ENCODE assay signal across 12 cellular contexts in genomic region chr3:137768361-137769320, GRCh38. TPM values are rescaled to one million over a fixed set of nuclear protein-coding genes. Genes with fewer than 3 reads are reported as not detected.
A peak's percentile ranks its signal among the peaks of the same experiment; 100 is the strongest.
DNase-seq lines count a peak whose midpoint lies in the region; ATAC-seq and TF ChIP-seq lines count a peak whose summit lies in the region.
"Had no signal": no experiment of that assay in that cellular context is flagged by ENCODE, and none has a peak within 500 bp of the region (broad histone marks: within the 10 kb centered on the region; RNA-seq: fewer than 3 reads in every experiment).

No MANE protein-coding gene starts in this region.

- TF ChIP-seq CTCF in left ventricle myocardium inferior (IDR thresholded peaks at IDR 0.05; ENCODE audit: borderline replicate concordance) (no peak), epithelial cell of esophagus (IDR thresholded peaks at IDR 0.05; ENCODE audit: insufficient read depth, low read depth, low read length, missing control alignments) (no peak), nephron (IDR thresholded peaks at IDR 0.05; ENCODE audit: unreplicated experiment in 3 of 3) (no peak)

- H3K27ac Mint-ChIP-seq in nephron: no peak overlapping the region
- H3K27ac Mint-ChIP-seq in effector memory CD8-positive, alpha-beta T cell: no peak overlapping the region

- H3K9me3 ChIP-seq in left ventricle myocardium inferior (replicated peaks) (no peaks in the 10 kb centered on the region), aorta (ENCODE audit: control insufficient read depth, low read length) (no peaks in the 10 kb centered on the region)

- H3K27ac ChIP-seq in left ventricle myocardium inferior (replicated peaks) (no peak overlapping the region), aorta (ENCODE audit: low read depth in 1 of 2, low read length in 2 of 2) (no peak overlapping the region)

- no peaks in the 10 kb centered on the region for H3K36me3 ChIP-seq in left ventricle myocardium inferior
- no peaks in the 10 kb centered on the region for H3K36me3 ChIP-seq in aorta (ENCODE audit: control insufficient read depth in 1 of 2, insufficient read depth in 2 of 2, low read length in 1 of 2)

- WGBS in aorta, 2 donors: 2 to 3% methylated on average over 58 to 59 of the region's 59 CpGs

- H3K4me3 Mint-ChIP-seq in nephron: peak overlapping the region; percentile 59 to 73 (median 67)
- H3K4me3 Mint-ChIP-seq in effector memory CD8-positive, alpha-beta T cell: no peak overlapping the region

- H3K4me1 Mint-ChIP-seq in nephron: peaks cover 38% of the 10 kb centered on the region
- H3K4me1 Mint-ChIP-seq in effector memory CD8-positive, alpha-beta T cell (ENCODE audit: low read depth in 2 of 2): peaks cover 4 to 9% of the 10 kb centered on the region in 2 donors

- intact Hi-C loops in left ventricle myocardium inferior (cut with micrococcal nuclease): no loop called here
- intact Hi-C loops in Right ventricle myocardium superior (cut with DNase I): no loop called here
- intact Hi-C loops in aorta (cut with DNase I): no loop called here

- ATAC-seq in Right ventricle myocardium superior (ENCODE audit: poor library complexity): no peak
- ATAC-seq in aorta (ENCODE audit: low FRiP score): peak; percentile 2
- ATAC-seq in HG02870 (IDR thresholded peaks at IDR 0.05; ENCODE audit: unreplicated experiment): no peak
- ATAC-seq in effector memory CD8-positive, alpha-beta T cell (replicated peaks): no peak

- H3K4me1 ChIP-seq in left ventricle myocardium inferior: peaks cover 62% of the 10 kb centered on the region
- no peaks in the 10 kb centered on the region for H3K4me1 ChIP-seq in aorta (ENCODE audit: control insufficient read depth in 1 of 2, insufficient read depth in 2 of 2, low read length in 2 of 2)

- H3K9me3 Mint-ChIP-seq in nephron: no peaks in the 10 kb centered on the region
- H3K9me3 Mint-ChIP-seq in effector memory CD8-positive, alpha-beta T cell: no peaks in the 10 kb centered on the region

- no peaks in the 10 kb centered on the region for H3K36me3 Mint-ChIP-seq in nephron (ENCODE audit: low read depth)
- peaks cover 5% of the 10 kb centered on the region for H3K36me3 Mint-ChIP-seq in effector memory CD8-positive, alpha-beta T cell (ENCODE audit: insufficient read depth)

- DNase-seq in left ventricle myocardium inferior (no peak), Right ventricle myocardium superior (no peak), epithelial cell of esophagus (ENCODE audit: low read depth) (peak; percentile 30), aorta (no peak), cerebellar nuclear complex (lab: John Stamatoyannopoulos, UW) (no peak)
- no peak for DNase-seq in effector memory CD8-positive, alpha-beta T cell
- DNase-seq: central memory CD4-positive, alpha-beta T cell had no signal

- H3K4me3 ChIP-seq in left ventricle myocardium inferior (peak overlapping the region; percentile 57), epithelial cell of esophagus (ENCODE audit: low read length) (peak overlapping the region; percentile 25), aorta (ENCODE audit: low read length in 2 of 2) (peak overlapping the region in 1 of 2 donors; percentile 34)

- H3K27me3 ChIP-seq in left ventricle myocardium inferior (ENCODE audit: low read depth) (peaks cover 100% of the 10 kb centered on the region), aorta (ENCODE audit: control insufficient read depth in 1 of 2, insufficient read depth in 2 of 2, low read length in 1 of 2) (peaks cover 0 to 2% of the 10 kb centered on the region in 2 donors)

- peaks cover 100% of the 10 kb centered on the region for H3K27me3 Mint-ChIP-seq in nephron (ENCODE audit: low read depth)
- peaks cover 72 to 95% of the 10 kb centered on the region in 2 donors for H3K27me3 Mint-ChIP-seq in effector memory CD8-positive, alpha-beta T cell

RNA-seq across cellular contexts. Expression of gene SOX14, which starts 4.5 kb away (rescaled TPM):
- total RNA-seq in left ventricle myocardium inferior: not detected
- total RNA-seq in Right ventricle myocardium superior: not detected
- total RNA-seq in aorta: not detected
- polyA plus RNA-seq in aorta: not detected
- total RNA-seq: lung microvascular endothelial cell, M059J, RPMI7951 had no signal

Comparison
In these comparisons a context has a peak if more than half of its experiments do, and no peak if none do; other contexts are left out.
1. H3K4me3 Mint-ChIP-seq: peak in nephron (3 of 3); none in effector memory CD8-positive, alpha-beta T cell (0 of 2).